In the genomic region with DNA sequence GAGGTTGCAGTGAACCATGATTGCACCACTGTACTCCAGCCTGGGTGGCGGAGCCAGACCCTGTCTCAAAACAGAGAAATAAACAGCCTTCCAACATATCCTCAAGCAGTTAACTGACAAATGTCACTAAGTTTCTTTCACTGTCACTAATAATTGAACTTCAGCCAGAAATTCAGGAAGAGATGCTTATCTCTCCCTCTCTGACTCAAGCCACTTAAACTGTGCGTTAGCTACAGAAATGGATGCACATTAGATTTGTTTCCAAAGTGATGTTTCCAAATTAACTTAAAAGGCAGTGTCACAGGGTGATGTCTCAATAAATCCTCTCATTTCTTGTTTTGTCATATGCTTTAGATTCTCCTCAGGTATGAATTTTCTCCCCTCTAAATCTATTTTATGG, we compare ENCODE assay signal across 20 cellular contexts.
DNase-seq lines count a peak whose midpoint lies in the region; ATAC-seq, FAIRE-seq and TF ChIP-seq lines count a peak whose summit lies in the region.
"Had no signal": no experiment of that assay in that cellular context is flagged by ENCODE, and none has a peak within 500 bp of the region (broad histone marks: within the 10 kb centered on the region; RNA-seq: fewer than 3 reads in every experiment).

No MANE protein-coding gene starts in this region.

- H3K27ac Mint-ChIP-seq in activated CD4-positive, alpha-beta T cell treated with anti-CD3 and anti-CD28 coated beads for 36 hours: peak overlapping the region; percentile 27
- H3K27ac Mint-ChIP-seq in T-helper 17 cell (peak overlapping the region; percentile 24), glutamatergic neuron (ENCODE audit: unreplicated experiment) (peak overlapping the region; percentile 35)
- H3K27ac Mint-ChIP-seq: HFFc6 had no signal

- peaks cover 38% of the 10 kb centered on the region for H3K4me1 Mint-ChIP-seq in activated CD4-positive, alpha-beta T cell treated with anti-CD3 and anti-CD28 coated beads for 36 hours
- H3K4me1 Mint-ChIP-seq in T-helper 17 cell (peaks cover 44% of the 10 kb centered on the region), glutamatergic neuron (ENCODE audit: low read depth, unreplicated experiment) (peaks cover 12% of the 10 kb centered on the region)

- no peak for TF ChIP-seq CTCF in glutamatergic neuron (IDR thresholded peaks at IDR 0.05; ENCODE audit: partially characterized antibody, unreplicated experiment)

- ATAC-seq in activated CD4-positive, alpha-beta T cell treated with anti-CD3 and anti-CD28 coated beads for 36 hours: no peak
- ATAC-seq in T-helper 17 cell (no peak), left colon (no peak)

- peaks cover 31% of the 10 kb centered on the region for H3K36me3 Mint-ChIP-seq in activated CD4-positive, alpha-beta T cell treated with anti-CD3 and anti-CD28 coated beads for 36 hours (ENCODE audit: low read depth)
- peaks cover 14% of the 10 kb centered on the region for H3K36me3 Mint-ChIP-seq in T-helper 17 cell (ENCODE audit: low read depth)
- H3K36me3 Mint-ChIP-seq in glutamatergic neuron (ENCODE audit: unreplicated experiment): no peaks in the 10 kb centered on the region

- no peak for TF ChIP-seq POLR2A in GM12892 (IDR thresholded peaks at IDR 0.05; ENCODE audit: low read depth, low read length)

- no peak for DNase-seq in activated CD4-positive, alpha-beta T cell treated with anti-CD3 and anti-CD28 coated beads for 36 hours
- DNase-seq in activated CD4-positive, alpha-beta T cell treated with anti-CD3 and anti-CD28 coated beads for 4 hours: no peak
- DNase-seq in NCI-H1048 (lab: John Stamatoyannopoulos, UW) (peak; percentile 25), T-helper 17 cell (no peak), glutamatergic neuron (no peak), mucosa of gallbladder (ENCODE audit: low spot score) (no peak), GM12892 (ENCODE audit: insufficient read length) (no peak), left colon (no peak)
- DNase-seq: Caco-2; DMS153; HFFc6; Karpas-422; MM.1S; NCI-H1417 treated with DMSO at 0.1 percent for 48 hours; NCI-H2029 treated with DMSO at 0.1 percent for 48 hours; NCI-H2227 treated with DMSO at 0.1 percent for 48 hours; NK-92 treated with Interleukin-12 subunit alpha and Interleukin-12 subunit beta, amount 100 ng/mL, for 24 hours; SHP77 treated with DMSO at 0.1 percent for 48 hours had no signal

- FAIRE-seq in GM12892 (lab: Jason Lieb, UNC): no peak
- FAIRE-seq: H54 had no signal

- CTCF ChIA-PET in activated CD4-positive, alpha-beta T cell treated with anti-CD3 and anti-CD28 coated beads for 36 hours (lab: Charles Lee): no interaction called here

- intact Hi-C loops in activated CD4-positive, alpha-beta T cell treated with anti-CD3 and anti-CD28 coated beads for 36 hours (cut with DNase I, micrococcal nuclease): loop anchor here in 1 of 2 experiments (1.0 kb wide), 1 partner anchor 19 kb away; no protein-coding TSS in a partner anchor
- intact Hi-C loops in left colon (cut with DNase I, micrococcal nuclease): no loop called here

- H3K9me3 ChIP-seq in T-helper 17 cell (ENCODE audit: control insufficient read depth, low read length, poor library complexity, severe bottlenecking): no peaks in the 10 kb centered on the region
- H3K9me3 ChIP-seq: Caco-2 had no signal

- POLR2A ChIA-PET in activated CD4-positive, alpha-beta T cell treated with anti-CD3 and anti-CD28 coated beads for 36 hours (lab: Charles Lee): no interaction called here

- peaks cover under 1% of the 10 kb centered on the region for H3K9me3 Mint-ChIP-seq in activated CD4-positive, alpha-beta T cell treated with anti-CD3 and anti-CD28 coated beads for 36 hours (ENCODE audit: low read depth)
- peaks cover 2% of the 10 kb centered on the region for H3K9me3 Mint-ChIP-seq in glutamatergic neuron (ENCODE audit: unreplicated experiment)
- H3K9me3 Mint-ChIP-seq: HFFc6 had no signal

- no peak overlapping the region for H3K4me3 Mint-ChIP-seq in activated CD4-positive, alpha-beta T cell treated with anti-CD3 and anti-CD28 coated beads for 36 hours
- H3K4me3 Mint-ChIP-seq in T-helper 17 cell (no peak overlapping the region), glutamatergic neuron (ENCODE audit: unreplicated experiment) (no peak overlapping the region)
- H3K4me3 Mint-ChIP-seq: CD14-positive monocyte, HFFc6 had no signal

- H3K27me3 Mint-ChIP-seq in activated CD4-positive, alpha-beta T cell treated with anti-CD3 and anti-CD28 coated beads for 36 hours: no peaks in the 10 kb centered on the region
- H3K27me3 Mint-ChIP-seq in T-helper 17 cell: no peaks in the 10 kb centered on the region
- H3K27me3 Mint-ChIP-seq in glutamatergic neuron (ENCODE audit: unreplicated experiment): no peaks in the 10 kb centered on the region
